In genomic region chr16:69130461-69130860, GRCh38 we compare ENCODE assay signal across 10 cellular contexts. TPM values are rescaled to one million over a fixed set of nuclear protein-coding genes. Genes with fewer than 3 reads are reported as not detected.
DNase-seq lines count a peak whose midpoint lies in the region; ATAC-seq and TF ChIP-seq lines count a peak whose summit lies in the region.
"Had no signal": no experiment of that assay in that cellular context is flagged by ENCODE, and none has a peak within 500 bp of the region (broad histone marks: within the 10 kb centered on the region; RNA-seq: fewer than 3 reads in every experiment).

No MANE protein-coding gene starts in this region.

- H3K36me3 ChIP-seq in ES-I3 (ENCODE audit: insufficient read depth, low read length) (peaks cover 6% of the 10 kb centered on the region; the same call in 1 of the 2 replicates), Loucy (ENCODE audit: insufficient read depth, low read length) (no peaks in the 10 kb centered on the region), neural cell (ENCODE audit: insufficient read depth, low read length) (no peaks in the 10 kb centered on the region), upper lobe of right lung (peaks cover 10% of the 10 kb centered on the region)
- H3K36me3 ChIP-seq: ovary had no signal

- intact Hi-C loops in upper lobe of right lung (cut with DNase I) = loop anchor here (10.0 kb wide), 1 partner anchor 886 kb away; the partner anchor contains the start of gene PLA2G15

- TF ChIP-seq EP300 in neural cell (conservative IDR thresholded peaks at IDR 0.05; ENCODE audit: poor library complexity, severe bottlenecking) = no peak

- DNase-seq in central memory CD8-positive, alpha-beta T cell (ENCODE audit: low spot score in 2 of 2) = no peak
- no peak for DNase-seq in upper lobe of right lung
- DNase-seq in foreskin keratinocyte = no peak
- DNase-seq in NCI-H526 treated with DMSO at 0.1 percent for 48 hours (lab: John Stamatoyannopoulos, UW) = no peak
- DNase-seq: activated CD4-positive, alpha-beta T cell treated with anti-CD3 and anti-CD28 coated beads, Interleukin-2, amount 50 U/mL, for 1 hour; head of caudate nucleus; ovary had no signal

- H3F3A ChIP-seq in Loucy (ENCODE audit: low read depth) = no peaks in the 10 kb centered on the region; the same call in 1 of the 2 replicates
- H3F3A ChIP-seq in neural cell (ENCODE audit: insufficient read depth, low read length, poor library complexity, severe bottlenecking) = no peaks in the 10 kb centered on the region

- H3K4me2 ChIP-seq in Loucy (ENCODE audit: low read depth, low read length, poor library complexity, severe bottlenecking) (peak overlapping the region; percentile 98), neural cell (ENCODE audit: low read length) (peak overlapping the region; percentile 41)

- H3K9me3 ChIP-seq in ES-I3 (ENCODE audit: control insufficient read depth, insufficient read depth, low read length) (no peaks in the 10 kb centered on the region; the same call in 1 of the 2 replicates), Loucy (ENCODE audit: insufficient read depth, low read depth, low read length) (no peaks in the 10 kb centered on the region), neural cell (ENCODE audit: low read length) (no peaks in the 10 kb centered on the region), upper lobe of right lung (no peaks in the 10 kb centered on the region)
- H3K9me3 ChIP-seq: ovary had no signal

- H3K36me3 Mint-ChIP-seq in central memory CD8-positive, alpha-beta T cell (ENCODE audit: insufficient read depth) = peaks cover 34% of the 10 kb centered on the region

- no peak overlapping the region for H2AFZ ChIP-seq in Loucy (ENCODE audit: low read length)
- H2AFZ ChIP-seq in neural cell (ENCODE audit: low read depth, low read length) = no peak overlapping the region

- peaks cover 9% of the 10 kb centered on the region; the same call in 1 of the 2 replicates for H3K4me1 ChIP-seq in ES-I3 (ENCODE audit: insufficient read depth, low read length)
- peaks cover 38% of the 10 kb centered on the region for H3K4me1 ChIP-seq in Loucy (ENCODE audit: insufficient read depth, low read length, poor library complexity, severe bottlenecking)
- H3K4me1 ChIP-seq in upper lobe of right lung = peaks cover 20% of the 10 kb centered on the region
- H3K4me1 ChIP-seq in foreskin keratinocyte = peaks cover 13% of the 10 kb centered on the region

- TF ChIP-seq CTCF in Loucy (conservative IDR thresholded peaks at IDR 0.05; ENCODE audit: low read length) (no peak), neural cell (IDR thresholded peaks at IDR 0.05; ENCODE audit: poor library complexity, severe bottlenecking) (no peak), upper lobe of right lung (IDR thresholded peaks at IDR 0.05) (no peak), foreskin keratinocyte (conservative IDR thresholded peaks at IDR 0.05) (no peak)

- peaks cover 46% of the 10 kb centered on the region for H4K20me1 ChIP-seq in Loucy (ENCODE audit: insufficient read depth, low read length, poor library complexity, severe bottlenecking)
- no peaks in the 10 kb centered on the region for H4K20me1 ChIP-seq in neural cell (ENCODE audit: insufficient read depth)

- H3K9ac ChIP-seq in ES-I3 (ENCODE audit: low read depth, low read length) (0 out of 2 replicates have a peak overlapping the region, but pooled peaks have one; percentile 100), Loucy (ENCODE audit: low read depth, low read length, poor library complexity, severe bottlenecking) (peak overlapping the region; percentile 100), neural cell (ENCODE audit: low read length) (no peak overlapping the region)

- no peaks in the 10 kb centered on the region for H3K9me2 ChIP-seq in Loucy (replicated peaks; ENCODE audit: low read depth, low read length)
- no peaks in the 10 kb centered on the region for H3K9me2 ChIP-seq in neural cell (ENCODE audit: insufficient read depth, low read length)

- ATAC-seq in central memory CD8-positive, alpha-beta T cell (replicated peaks; ENCODE audit: extremely low read depth, poor library complexity, severe bottlenecking) = no peak
- ATAC-seq in upper lobe of right lung (no peak), foreskin keratinocyte (no peak)

- H3K27me3 Mint-ChIP-seq in central memory CD8-positive, alpha-beta T cell = no peaks in the 10 kb centered on the region

- no peak overlapping the region for H3K27ac ChIP-seq in neural cell (ENCODE audit: low read length)
- no peak overlapping the region for H3K27ac ChIP-seq in upper lobe of right lung
- no peak overlapping the region for H3K27ac ChIP-seq in foreskin keratinocyte
- H3K27ac ChIP-seq: ovary had no signal

- H3K9me3 Mint-ChIP-seq in central memory CD8-positive, alpha-beta T cell = no peaks in the 10 kb centered on the region

- peaks cover 45% of the 10 kb centered on the region for H3K4me1 Mint-ChIP-seq in central memory CD8-positive, alpha-beta T cell

- peak overlapping the region; percentile 87 for H3K4me3 Mint-ChIP-seq in central memory CD8-positive, alpha-beta T cell

- H3K27me3 ChIP-seq in Loucy (ENCODE audit: insufficient read depth, low read length, poor library complexity, severe bottlenecking) = peaks cover 5% of the 10 kb centered on the region
- no peaks in the 10 kb centered on the region for H3K27me3 ChIP-seq in neural cell (ENCODE audit: insufficient read depth, low read depth, low read length)
- H3K27me3 ChIP-seq in upper lobe of right lung = no peaks in the 10 kb centered on the region
- H3K27me3 ChIP-seq in foreskin keratinocyte = no peaks in the 10 kb centered on the region
- H3K27me3 ChIP-seq: ovary had no signal

- H3K4me3 ChIP-seq in Loucy (ENCODE audit: low read length, poor library complexity, severe bottlenecking) = peak overlapping the region; percentile 96
- H3K4me3 ChIP-seq in neural cell (ENCODE audit: low read length) = peak overlapping the region; percentile 83
- H3K4me3 ChIP-seq in upper lobe of right lung = no peak overlapping the region

- H3K79me2 ChIP-seq in Loucy (ENCODE audit: insufficient read depth, low read length) = peaks cover 76% of the 10 kb centered on the region
- H3K79me2 ChIP-seq in neural cell (replicated peaks; ENCODE audit: insufficient read depth, low read length) = peaks cover 55% of the 10 kb centered on the region

- H3K27ac Mint-ChIP-seq in central memory CD8-positive, alpha-beta T cell (ENCODE audit: low read depth) = peak overlapping the region; percentile 87

- no peak for TF ChIP-seq RAD21 in neural cell (conservative IDR thresholded peaks at IDR 0.05)

TF ChIP-seq in neural cell, 6 proteins besides CTCF, POLR2A, EP300 and RAD21:
- TF ChIP-seq MXI1 (conservative IDR thresholded peaks at IDR 0.05; ENCODE audit: poor library complexity, severe bottlenecking) (no peak), TAF1 (IDR thresholded peaks at IDR 0.05; ENCODE audit: low read depth) (no peak), EZH2 (IDR thresholded peaks at IDR 0.05; ENCODE audit: borderline replicate concordance, insufficient read depth, low read length, poor library complexity, severe bottlenecking) (no peak), POLR2AphosphoS5 (IDR thresholded peaks at IDR 0.05) (no peak), REST (IDR thresholded peaks at IDR 0.05; ENCODE audit: borderline replicate concordance) (no peak), SMC3 (conservative IDR thresholded peaks at IDR 0.05; ENCODE audit: poor library complexity) (no peak)
TF ChIP-seq in neural cell: peak in this region for 0.

RNA-seq across cellular contexts. Expression of gene CHTF8, which starts 1.9 kb away (rescaled TPM):
- polyA plus RNA-seq in neural cell (109 and 133 TPM in 2 replicates), foreskin keratinocyte (145 and 156 TPM in 2 replicates)
- 100 and 119 TPM in 2 replicates for polyA minus RNA-seq in neural cell
- total RNA-seq in upper lobe of right lung (97.3 TPM), foreskin keratinocyte (112 and 113 TPM in 2 replicates)

RNA-seq across cellular contexts. Expression of gene UTP4, which starts 2.0 kb away (rescaled TPM):
- polyA plus RNA-seq in neural cell (18.5 and 23.6 TPM in 2 replicates), foreskin keratinocyte (49.5 and 63.3 TPM in 2 replicates)
- polyA minus RNA-seq in neural cell = 30.6 and 35.1 TPM in 2 replicates
- total RNA-seq in upper lobe of right lung (36.5 TPM), foreskin keratinocyte (50.6 and 55.4 TPM in 2 replicates)

RNA-seq across cellular contexts. Expression of gene HAS3, which starts 25.0 kb away (rescaled TPM):
- polyA plus RNA-seq in neural cell (12.5 and 30.1 TPM in 2 replicates), foreskin keratinocyte (4.8 and 9.0 TPM in 2 replicates)
- 29.0 and 38.2 TPM in 2 replicates for polyA minus RNA-seq in neural cell
- total RNA-seq in upper lobe of right lung (8.2 TPM), foreskin keratinocyte (9.1 and 15.1 TPM in 2 replicates)

RNA-seq across cellular contexts. Expression of gene SNTB2, which starts 56.5 kb away (rescaled TPM):
- 7.0 and 8.2 TPM in 2 replicates for polyA plus RNA-seq in neural cell
- 14.1 and 18.3 TPM in 2 replicates for polyA minus RNA-seq in neural cell
- 44.6 TPM for total RNA-seq in upper lobe of right lung
- total RNA-seq in foreskin keratinocyte = 14.3 and 14.8 TPM in 2 replicates
- 3.2 TPM in 2 replicates for polyA plus RNA-seq in foreskin keratinocyte
